Comparison of ENCODE assay signal across 2 cellular contexts in genomic region chr19:49704888-49705642, GRCh38.
TF ChIP-seq lines count a peak whose summit lies in the region.

No MANE protein-coding gene starts in this region.

TF ChIP-seq in A549, 52 proteins besides CTCF, POLR2A, EP300 and RAD21:
- TF ChIP-seq KDM1A (IDR thresholded peaks at IDR 0.05; ENCODE audit: low read depth) (0 out of 2 replicates have a peak, but pooled peaks have one; percentile 51), RFX5 (IDR thresholded peaks at IDR 0.05) (no peak), ZFP36 (IDR thresholded peaks at IDR 0.05; ENCODE audit: borderline replicate concordance, partially characterized antibody) (peak; percentile 79)

TF ChIP-seq in IMR-90, 13 proteins besides CTCF, POLR2A, EP300 and RAD21:
- TF ChIP-seq SMC3 (IDR thresholded peaks at IDR 0.05; ENCODE audit: low read depth, low read length) (no peak), MXI1 (IDR thresholded peaks at IDR 0.05; ENCODE audit: borderline replicate concordance, low read depth, low read length) (no peak), CHD1 (IDR thresholded peaks at IDR 0.05; ENCODE audit: low read depth, low read length) (no peak), FOS (IDR thresholded peaks at IDR 0.05; ENCODE audit: low read depth, low read length) (no peak), RCOR1 (IDR thresholded peaks at IDR 0.05; ENCODE audit: insufficient replicate concordance, low read length) (no peak), RFX5 (IDR thresholded peaks at IDR 0.05; ENCODE audit: low read depth, low read length) (no peak), MAZ (IDR thresholded peaks at IDR 0.05; ENCODE audit: borderline replicate concordance, low read depth, low read length) (no peak), BHLHE40 (IDR thresholded peaks at IDR 0.05; ENCODE audit: low read depth, low read length) (no peak), NFE2L2 (IDR thresholded peaks at IDR 0.05; ENCODE audit: low read depth, low read length) (no peak), CEBPB (IDR thresholded peaks at IDR 0.05; ENCODE audit: low read depth, low read length) (no peak), MAFK (IDR thresholded peaks at IDR 0.05; ENCODE audit: low read depth, low read length) (no peak)
- TF ChIP-seq, protein P1, sequence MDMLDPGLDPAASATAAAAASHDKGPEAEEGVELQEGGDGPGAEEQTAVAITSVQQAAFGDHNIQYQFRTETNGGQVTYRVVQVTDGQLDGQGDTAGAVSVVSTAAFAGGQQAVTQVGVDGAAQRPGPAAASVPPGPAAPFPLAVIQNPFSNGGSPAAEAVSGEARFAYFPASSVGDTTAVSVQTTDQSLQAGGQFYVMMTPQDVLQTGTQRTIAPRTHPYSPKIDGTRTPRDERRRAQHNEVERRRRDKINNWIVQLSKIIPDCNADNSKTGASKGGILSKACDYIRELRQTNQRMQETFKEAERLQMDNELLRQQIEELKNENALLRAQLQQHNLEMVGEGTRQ (IDR thresholded peaks at IDR 0.05; ENCODE audit: low read depth, low read length): no peak
- TF ChIP-seq, protein P2, sequence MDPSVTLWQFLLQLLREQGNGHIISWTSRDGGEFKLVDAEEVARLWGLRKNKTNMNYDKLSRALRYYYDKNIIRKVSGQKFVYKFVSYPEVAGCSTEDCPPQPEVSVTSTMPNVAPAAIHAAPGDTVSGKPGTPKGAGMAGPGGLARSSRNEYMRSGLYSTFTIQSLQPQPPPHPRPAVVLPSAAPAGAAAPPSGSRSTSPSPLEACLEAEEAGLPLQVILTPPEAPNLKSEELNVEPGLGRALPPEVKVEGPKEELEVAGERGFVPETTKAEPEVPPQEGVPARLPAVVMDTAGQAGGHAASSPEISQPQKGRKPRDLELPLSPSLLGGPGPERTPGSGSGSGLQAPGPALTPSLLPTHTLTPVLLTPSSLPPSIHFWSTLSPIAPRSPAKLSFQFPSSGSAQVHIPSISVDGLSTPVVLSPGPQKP (IDR thresholded peaks at IDR 0.05; ENCODE audit: borderline replicate concordance, low read depth, low read length): no peak
